18 cellular contexts compared by ENCODE assay signal in the genomic region with DNA sequence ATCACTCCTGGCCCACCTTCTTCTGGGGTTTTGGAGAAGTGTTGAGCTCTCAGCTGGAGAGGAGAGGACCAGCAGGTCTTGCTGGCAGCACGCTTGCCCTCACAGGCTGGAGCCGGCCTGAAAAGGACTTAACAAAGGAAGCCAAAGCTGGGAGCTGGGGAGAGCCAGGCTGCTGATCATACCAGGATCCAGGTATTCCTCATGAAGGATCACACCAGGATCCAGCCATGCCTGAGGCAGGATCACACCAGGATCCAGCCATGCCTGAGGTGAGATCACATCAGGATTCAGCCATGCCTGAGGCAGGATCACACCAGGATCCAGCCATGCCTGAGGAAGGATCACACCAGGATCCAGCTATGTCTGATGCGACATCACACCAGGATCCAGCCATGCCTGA. TPM values are rescaled to one million over a fixed set of nuclear protein-coding genes. Genes with fewer than 3 reads are reported as not detected.
DNase-seq lines count a peak whose midpoint lies in the region; ATAC-seq, FAIRE-seq and TF ChIP-seq lines count a peak whose summit lies in the region.
"Had no signal": no experiment of that assay in that cellular context is flagged by ENCODE, and none has a peak within 500 bp of the region (broad histone marks: within the 10 kb centered on the region; RNA-seq: fewer than 3 reads in every experiment).

No MANE protein-coding gene starts in this region.

- no peaks in the 10 kb centered on the region for H3K4me1 ChIP-seq in left lung
- no peaks in the 10 kb centered on the region for H3K4me1 ChIP-seq in uterus
- H3K4me1 ChIP-seq: adrenal gland, colonic mucosa had no signal

- H3K36me3 ChIP-seq in bronchial epithelial cell (ENCODE audit: control insufficient read depth, insufficient read depth, low read length) (no peaks in the 10 kb centered on the region), left lung (no peaks in the 10 kb centered on the region), uterus (no peaks in the 10 kb centered on the region)
- H3K36me3 ChIP-seq: adrenal gland, colonic mucosa had no signal

- no peak overlapping the region for H3K27ac ChIP-seq in left lung
- no peak overlapping the region for H3K27ac ChIP-seq in uterus
- H3K27ac ChIP-seq: adrenal gland, colonic mucosa had no signal

- H3K4me1 Mint-ChIP-seq in activated naive CD4-positive, alpha-beta T cell treated with anti-CD3 and anti-CD28 coated beads, Interleukin-2, amount 10 ng/mL, durations not matched to agents 7 days and 5 days: peaks cover 27% of the 10 kb centered on the region
- H3K4me1 Mint-ChIP-seq: mesothelial cell of epicardium had no signal

- intact Hi-C loops in left lung (cut with DNase I) (no loop called here), uterus (cut with DNase I; ENCODE audit: low total_unique reads) (no loop called here)

- H3K27me3 Mint-ChIP-seq in activated naive CD4-positive, alpha-beta T cell treated with anti-CD3 and anti-CD28 coated beads, Interleukin-2, amount 10 ng/mL, durations not matched to agents 7 days and 5 days: peaks cover 14% of the 10 kb centered on the region
- H3K27me3 Mint-ChIP-seq: type B pancreatic cell had no signal

- peaks cover 3% of the 10 kb centered on the region for H3K27me3 ChIP-seq in bronchial epithelial cell (ENCODE audit: control insufficient read depth, insufficient read depth, low read length)
- peaks cover 0 to 17% of the 10 kb centered on the region in 2 donors for H3K27me3 ChIP-seq in left lung
- no peaks in the 10 kb centered on the region for H3K27me3 ChIP-seq in uterus
- H3K27me3 ChIP-seq: adrenal gland, colonic mucosa had no signal

- no peak for DNase-seq in activated naive CD4-positive, alpha-beta T cell treated with anti-CD3 and anti-CD28 coated beads, Interleukin-2, amount 10 ng/mL, durations not matched to agents 7 days and 5 days
- no peak for DNase-seq in activated naive CD4-positive, alpha-beta T cell treated with anti-CD3 and anti-CD28 coated beads, Interleukin-2, amount 50 U/mL, for 16 hours
- no peak for DNase-seq in bronchial epithelial cell (ENCODE audit: low read depth)
- DNase-seq in left lung: peak in 1 of 2 donors; percentile 13
- DNase-seq in uterus: peak; percentile 4 to 8
- no peak for DNase-seq in NCI-H446 (lab: John Stamatoyannopoulos, UW)
- DNase-seq in HCEC 1CT: no peak
- DNase-seq: colonic mucosa, NCI-H146, NCI-H526 treated with DMSO at 0.1 percent for 48 hours had no signal

- peak; percentile 49 for ATAC-seq in left lung
- no peak for ATAC-seq in HG03439 (IDR thresholded peaks at IDR 0.05; ENCODE audit: unreplicated experiment)

- H3K9me3 ChIP-seq in left lung (no peaks in the 10 kb centered on the region), uterus (no peaks in the 10 kb centered on the region)
- H3K9me3 ChIP-seq: adrenal gland, colonic mucosa had no signal

- peaks cover 6% of the 10 kb centered on the region for H3K9me3 Mint-ChIP-seq in activated naive CD4-positive, alpha-beta T cell treated with anti-CD3 and anti-CD28 coated beads, Interleukin-2, amount 10 ng/mL, durations not matched to agents 7 days and 5 days
- H3K9me3 Mint-ChIP-seq: IgD-negative memory B cell, mesothelial cell of epicardium, type B pancreatic cell had no signal

- no peak for TF ChIP-seq CTCF in bronchial epithelial cell (IDR thresholded peaks at IDR 0.05; ENCODE audit: insufficient read depth, low read length, severe bottlenecking)
- TF ChIP-seq CTCF in left lung (IDR thresholded peaks at IDR 0.05): no peak
- TF ChIP-seq CTCF in uterus (IDR thresholded peaks at IDR 0.05): no peak

- no peak for TF ChIP-seq POLR2A in uterus (IDR thresholded peaks at IDR 0.05)

- H3K4me3 ChIP-seq in bronchial epithelial cell (ENCODE audit: low read depth, low read length): no peak overlapping the region
- no peak overlapping the region for H3K4me3 ChIP-seq in left lung
- no peak overlapping the region for H3K4me3 ChIP-seq in uterus
- H3K4me3 ChIP-seq: adrenal gland, colonic mucosa had no signal

- FAIRE-seq in bronchial epithelial cell (lab: Jason Lieb, UNC): peak; percentile 100
- FAIRE-seq: TTC549 had no signal

- H3K27ac Mint-ChIP-seq in activated naive CD4-positive, alpha-beta T cell treated with anti-CD3 and anti-CD28 coated beads, Interleukin-2, amount 10 ng/mL, durations not matched to agents 7 days and 5 days: peak overlapping the region; percentile 74
- H3K27ac Mint-ChIP-seq: mesothelial cell of epicardium, type B pancreatic cell had no signal

- CTCF ChIA-PET in activated naive CD4-positive, alpha-beta T cell treated with anti-CD3 and anti-CD28 coated beads, Interleukin-2, amount 10 ng/mL, durations not matched to agents 7 days and 5 days (lab: Charles Lee): interaction anchor here (2.6 kb wide), 1 partner anchor 10 kb away, joined by 5 read pairs; no protein-coding TSS in a partner anchor

- peaks cover 4% of the 10 kb centered on the region for H3K36me3 Mint-ChIP-seq in activated naive CD4-positive, alpha-beta T cell treated with anti-CD3 and anti-CD28 coated beads, Interleukin-2, amount 10 ng/mL, durations not matched to agents 7 days and 5 days
- H3K36me3 Mint-ChIP-seq: mesothelial cell of epicardium, type B pancreatic cell had no signal

- H3K4me3 Mint-ChIP-seq in activated naive CD4-positive, alpha-beta T cell treated with anti-CD3 and anti-CD28 coated beads, Interleukin-2, amount 10 ng/mL, durations not matched to agents 7 days and 5 days: no peak overlapping the region
- H3K4me3 Mint-ChIP-seq: mesothelial cell of epicardium, type B pancreatic cell had no signal

RNA-seq across cellular contexts. Expression of gene MRGPRD, which starts 17.0 kb away (rescaled TPM):
- not detected in 2 replicates for total RNA-seq in bronchial epithelial cell
- not detected for total RNA-seq in left lung
- under 1 TPM in 1 of 4 donors, not detected in 3; 0.41 TPM for total RNA-seq in uterus
- total RNA-seq: adrenal gland, colonic mucosa, fibroblast of lung, mesothelial cell of epicardium, osteocyte had no signal

RNA-seq across cellular contexts. Expression of gene MRGPRF, which starts 49.3 kb away (rescaled TPM):
- total RNA-seq in bronchial epithelial cell: 0.53 TPM in 1 of 2 replicates, not detected in the other
- total RNA-seq in left lung: 10 to 100 TPM; 12.6 to 22.6 TPM
- 100 to 1,000 TPM in 1 of 4 donors, 10 to 100 TPM in 3; 52.6 to 173 (median 75.0) TPM for total RNA-seq in uterus

Comparison
In these comparisons a context has a peak if more than half of its experiments do, and no peak if none do; other contexts are left out.
1. DNase-seq: peak in uterus (2 of 2); none in activated naive CD4-positive, alpha-beta T cell treated with anti-CD3 and anti-CD28 coated beads, Interleukin-2, amount 10 ng/mL, durations not matched to agents 7 days and 5 days (single experiment), activated naive CD4-positive, alpha-beta T cell treated with anti-CD3 and anti-CD28 coated beads, Interleukin-2, amount 50 U/mL, for 16 hours (single experiment), bronchial epithelial cell (single experiment), NCI-H446 (0 of 2) and HCEC 1CT (single experiment).